13 cellular contexts compared by ENCODE assay signal in genomic region chr1:48018799-48019198, GRCh38. TPM values are rescaled to one million over a fixed set of nuclear protein-coding genes. Genes with fewer than 3 reads are reported as not detected.
"Had no signal": no experiment of that assay in that cellular context is flagged by ENCODE, and none has a peak within 500 bp of the region (broad histone marks: within the 10 kb centered on the region; RNA-seq: fewer than 3 reads in every experiment).

No MANE protein-coding gene starts in this region.

- H3K27ac ChIP-seq: left lung, neural progenitor cell, ovary had no signal

- H3K4me1 ChIP-seq: left lung, neural progenitor cell, stomach had no signal

- H3K4me1 Mint-ChIP-seq: T-helper 17 cell had no signal

- H3K9me3 Mint-ChIP-seq: activated naive CD4-positive, alpha-beta T cell treated with anti-CD3 and anti-CD28 coated beads, Interleukin-2, amount 50 U/mL, for 72 hours; neural progenitor cell; WTC11 had no signal

- DNase-seq: activated CD4-positive, alpha-beta T cell treated with anti-CD3 and anti-CD28 coated beads for 48 hours; activated CD8-positive, alpha-beta memory T cell treated with anti-CD3 and anti-CD28 coated beads for 24 hours; left lung; mesenchymal stem cell; ovary; stimulated activated CD4-positive, alpha-beta T cell treated with anti-CD3 and anti-CD28 coated beads, Interleukin-15, amount 100 ng/mL, for 24 hours; stimulated activated CD4-positive, alpha-beta T cell treated with anti-CD3 and anti-CD28 coated beads, Interleukin-4, amount 100 ng/mL, for 24 hours; stomach; T-helper 17 cell had no signal

- FAIRE-seq: endothelial cell of umbilical vein had no signal

- H3K27me3 ChIP-seq: ovary had no signal

- H3K4me3 Mint-ChIP-seq: neural progenitor cell, T-helper 17 cell, WTC11 had no signal

- ATAC-seq: activated naive CD4-positive, alpha-beta T cell treated with anti-CD3 and anti-CD28 coated beads, Interleukin-2, amount 50 U/mL, for 72 hours; T-helper 17 cell; WTC11 had no signal

- H3K4me3 ChIP-seq: left lung, neural progenitor cell, ovary, stomach had no signal

- H3K9me3 ChIP-seq: left lung, ovary, stomach had no signal

- H3K9ac ChIP-seq: neural progenitor cell had no signal

- H3K4me2 ChIP-seq: neural progenitor cell had no signal

- H3K36me3 Mint-ChIP-seq: activated naive CD4-positive, alpha-beta T cell treated with anti-CD3 and anti-CD28 coated beads, Interleukin-2, amount 50 U/mL, for 72 hours; neural progenitor cell; WTC11 had no signal

- H3K36me3 ChIP-seq: left lung, neural progenitor cell, ovary, stomach had no signal

- H3K27ac Mint-ChIP-seq: activated naive CD4-positive, alpha-beta T cell treated with anti-CD3 and anti-CD28 coated beads, Interleukin-2, amount 50 U/mL, for 72 hours; neural progenitor cell; T-helper 17 cell; WTC11 had no signal

- H2AFZ ChIP-seq: neural progenitor cell had no signal

RNA-seq across cellular contexts. Expression of gene TRABD2B, which starts 21.6 kb away (rescaled TPM):
- total RNA-seq: activated naive CD4-positive, alpha-beta T cell treated with anti-CD3 and anti-CD28 coated beads, Interleukin-2, amount 50 U/mL, for 72 hours; endothelial cell of umbilical vein; T-helper 17 cell had no signal
- polyA plus RNA-seq: endothelial cell of umbilical vein had no signal
